1 cellular context compared by ENCODE assay signal in genomic region chr17:31269178-31269577, GRCh38.
TF ChIP-seq lines count a peak whose summit lies in the region.

No MANE protein-coding gene starts in this region.

TF ChIP-seq in endothelial cell of umbilical vein, 7 proteins besides CTCF, POLR2A, EP300 and RAD21 (continued from another document):
- TF ChIP-seq MYC (IDR thresholded peaks at IDR 0.05; ENCODE audit: low read depth, low read length), result no peak
